12 cellular contexts compared by ENCODE assay signal in genomic region chr21:30257773-30258172, GRCh38. TPM values are rescaled to one million over a fixed set of nuclear protein-coding genes. Genes with fewer than 3 reads are reported as not detected.
A peak's percentile ranks its signal among the peaks of the same experiment; 100 is the strongest.
DNase-seq lines count a peak whose midpoint lies in the region; ATAC-seq, FAIRE-seq and TF ChIP-seq lines count a peak whose summit lies in the region.
"Had no signal": no experiment of that assay in that cellular context is flagged by ENCODE, and none has a peak within 500 bp of the region (broad histone marks: within the 10 kb centered on the region; RNA-seq: fewer than 3 reads in every experiment).

No MANE protein-coding gene starts in this region.

- FAIRE-seq in astrocyte (lab: Jason Lieb, UNC) = no peak

- no peak overlapping the region for H3K27ac Mint-ChIP-seq in astrocyte (ENCODE audit: unreplicated experiment)
- H3K27ac Mint-ChIP-seq: naive B cell had no signal

- H3K4me1 Mint-ChIP-seq in astrocyte (ENCODE audit: low read depth, unreplicated experiment) = no peaks in the 10 kb centered on the region
- H3K4me1 Mint-ChIP-seq: naive B cell had no signal

- H3K9me3 ChIP-seq in astrocyte (ENCODE audit: insufficient read depth, low read depth, low read length) = no peaks in the 10 kb centered on the region

- H3K36me3 ChIP-seq in astrocyte (ENCODE audit: insufficient read depth, low read length) = no peaks in the 10 kb centered on the region
- H3K36me3 ChIP-seq in kidney epithelial cell (ENCODE audit: control insufficient read depth, insufficient read depth, low read length) = no peaks in the 10 kb centered on the region

- no peaks in the 10 kb centered on the region for H3K9me3 Mint-ChIP-seq in astrocyte (ENCODE audit: unreplicated experiment)

- ATAC-seq in GM19351 (IDR thresholded peaks at IDR 0.05; ENCODE audit: unreplicated experiment) = no peak
- no peak for ATAC-seq in GM21737 (IDR thresholded peaks at IDR 0.05; ENCODE audit: unreplicated experiment)

- TF ChIP-seq CTCF in astrocyte (IDR thresholded peaks at IDR 0.05; ENCODE audit: insufficient read depth, low read depth, low read length) (peak; percentile 19), kidney epithelial cell (IDR thresholded peaks at IDR 0.05; ENCODE audit: insufficient read depth, low read length, poor library complexity, severe bottlenecking) (peak; percentile 43)

- no peaks in the 10 kb centered on the region for H3K36me3 Mint-ChIP-seq in astrocyte (ENCODE audit: low read depth, unreplicated experiment)
- H3K36me3 Mint-ChIP-seq: naive B cell had no signal

- DNase-seq in D341Med (ENCODE audit: low spot score) (peak; percentile 63), Kasumi-1 (lab: John Stamatoyannopoulos, UW) (peak; percentile 21 to 24), astrocyte (ENCODE audit: low read depth) (no peak), kidney epithelial cell (ENCODE audit: low read depth) (no peak), C1 segment of cervical spinal cord (lab: John Stamatoyannopoulos, UW) (no peak), NCI-H2029 treated with DMSO at 0.1 percent for 48 hours (lab: John Stamatoyannopoulos, UW) (no peak)
- DNase-seq: naive B cell, NCI-H2081 treated with DMSO at 0.1 percent for 48 hours had no signal

- no peak overlapping the region for H3K4me3 ChIP-seq in astrocyte (ENCODE audit: insufficient read depth, low read depth, low read length)
- no peak overlapping the region for H3K4me3 ChIP-seq in kidney epithelial cell (ENCODE audit: low read depth, low read length)

- H3K4me2 ChIP-seq in astrocyte (ENCODE audit: low read length) = no peak overlapping the region

- no peak overlapping the region for H3K4me3 Mint-ChIP-seq in astrocyte (ENCODE audit: unreplicated experiment)
- H3K4me3 Mint-ChIP-seq: naive B cell had no signal

- H3K4me1 ChIP-seq in astrocyte (ENCODE audit: insufficient read depth, low read length) = no peaks in the 10 kb centered on the region

- no peaks in the 10 kb centered on the region for H3K27me3 Mint-ChIP-seq in astrocyte (ENCODE audit: low read depth, unreplicated experiment)
- H3K27me3 Mint-ChIP-seq: naive B cell had no signal

- no peaks in the 10 kb centered on the region for H3K79me2 ChIP-seq in astrocyte (ENCODE audit: insufficient read depth, low read length)

- H4K20me1 ChIP-seq in astrocyte (ENCODE audit: insufficient read depth, low read length) = no peaks in the 10 kb centered on the region

- no peak overlapping the region for H2AFZ ChIP-seq in astrocyte (ENCODE audit: low read depth, low read length)

- H3K9ac ChIP-seq in astrocyte (ENCODE audit: low read length) = no peak overlapping the region

- H3K27ac ChIP-seq in astrocyte (ENCODE audit: low read depth, low read length) = no peak overlapping the region

- H3K27me3 ChIP-seq in astrocyte (ENCODE audit: insufficient read depth, low read length) = no peaks in the 10 kb centered on the region
- no peaks in the 10 kb centered on the region for H3K27me3 ChIP-seq in kidney epithelial cell (ENCODE audit: control insufficient read depth, insufficient read depth, low read length)

RNA-seq across cellular contexts. Expression of gene KRTAP24-1, which starts 25.0 kb away (rescaled TPM):
- total RNA-seq in astrocyte (not detected in 2 replicates), kidney epithelial cell (not detected in 2 replicates)
- total RNA-seq: activated CD8-positive, alpha-beta memory T cell treated with anti-CD3 and anti-CD28 coated beads for 36 hours; dermis microvascular lymphatic vessel endothelial cell had no signal

RNA-seq across cellular contexts. Expression of gene KRTAP25-1, which starts 31.5 kb away (rescaled TPM):
- total RNA-seq in astrocyte = not detected in 2 replicates
- total RNA-seq in kidney epithelial cell = not detected in 2 replicates
- total RNA-seq: activated CD8-positive, alpha-beta memory T cell treated with anti-CD3 and anti-CD28 coated beads for 36 hours; dermis microvascular lymphatic vessel endothelial cell had no signal

RNA-seq across cellular contexts. Expression of gene CLDN8, which starts 41.9 kb away (rescaled TPM):
- total RNA-seq in astrocyte (not detected in 2 replicates), kidney epithelial cell (not detected in 2 replicates)
- total RNA-seq: activated CD8-positive, alpha-beta memory T cell treated with anti-CD3 and anti-CD28 coated beads for 36 hours; dermis microvascular lymphatic vessel endothelial cell had no signal

Comparison
In these comparisons a context has a peak if more than half of its experiments do, and no peak if none do; other contexts are left out.
1. DNase-seq: peak in D341Med (single experiment) and Kasumi-1 (2 of 2); none in astrocyte (single experiment), kidney epithelial cell (single experiment), C1 segment of cervical spinal cord (0 of 14) and NCI-H2029 treated with DMSO at 0.1 percent for 48 hours (single experiment).